Comparison of ENCODE assay signal across 17 cellular contexts in the genomic region with DNA sequence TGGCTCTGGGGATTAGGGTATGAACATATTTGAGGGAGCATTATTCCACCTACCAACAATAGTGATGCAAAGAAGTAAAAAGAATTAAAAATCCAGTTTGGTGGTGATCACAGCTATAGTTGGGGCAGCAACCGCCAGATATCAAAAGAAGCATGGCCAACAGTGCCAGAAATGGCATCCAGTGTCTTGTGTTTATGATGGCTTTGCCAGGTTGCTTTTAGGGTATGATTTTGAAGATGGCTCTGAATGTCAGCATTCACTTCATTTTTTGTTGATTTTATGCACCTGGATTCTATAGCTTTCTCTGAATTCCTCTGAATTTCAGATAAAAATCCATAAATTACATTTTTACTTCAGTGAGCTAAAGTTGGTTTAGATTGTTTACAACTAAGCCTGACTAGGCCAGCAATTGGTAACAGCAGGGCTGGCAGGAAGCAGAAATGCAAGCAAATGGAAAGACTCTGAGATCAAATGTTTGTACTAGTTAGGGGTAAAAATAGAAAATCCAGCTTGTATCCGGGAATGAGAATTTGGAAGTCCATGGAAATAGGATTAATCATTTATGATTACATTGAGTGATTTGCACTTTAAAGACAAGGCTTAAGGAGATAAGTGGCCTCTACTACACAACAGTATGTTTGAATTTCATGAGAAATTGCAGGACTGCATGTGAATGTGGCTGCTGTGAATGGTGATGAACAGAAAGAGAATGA. TPM values are rescaled to one million over a fixed set of nuclear protein-coding genes. Genes with fewer than 3 reads are reported as not detected.
DNase-seq lines count a peak whose midpoint lies in the region; ATAC-seq, FAIRE-seq and TF ChIP-seq lines count a peak whose summit lies in the region.
"Had no signal": no experiment of that assay in that cellular context is flagged by ENCODE, and none has a peak within 500 bp of the region (broad histone marks: within the 10 kb centered on the region; RNA-seq: fewer than 3 reads in every experiment).

No MANE protein-coding gene starts in this region.

- FAIRE-seq in TTC549 (lab: Jason Lieb, UNC) (peak; percentile 100), pancreas (lab: Jason Lieb, UNC) (no peak), urothelium cell line (lab: Jason Lieb, UNC) (no peak)
- FAIRE-seq: GM12878, keratinocyte had no signal

- H3K27me3 ChIP-seq in pancreas (no peaks in the 10 kb centered on the region), upper lobe of right lung (no peaks in the 10 kb centered on the region)
- H3K27me3 ChIP-seq: BE2C had no signal

- H3K4me1 ChIP-seq in pancreas (peaks cover 6 to 12% (median 6%) of the 10 kb centered on the region in 3 donors), upper lobe of right lung (no peaks in the 10 kb centered on the region)
- H3K4me1 ChIP-seq: BE2C had no signal

- H3K36me3 ChIP-seq in pancreas (no peaks in the 10 kb centered on the region), upper lobe of right lung (peaks cover 16% of the 10 kb centered on the region)
- H3K36me3 ChIP-seq: BE2C had no signal

- DNase-seq in AG09309 (ENCODE audit: low read depth), result peak; percentile 38
- DNase-seq in fibroblast of the aortic adventitia (ENCODE audit: low read depth), result peak; percentile 80
- no peak for DNase-seq in pancreas
- no peak for DNase-seq in urothelium cell line (ENCODE audit: low spot score)
- DNase-seq in upper lobe of right lung, result no peak
- DNase-seq in activated naive CD4-positive, alpha-beta T cell treated with anti-CD3 and anti-CD28 coated beads, Interleukin-2, amount 50 U/mL, for 16 hours, result no peak
- DNase-seq: activated CD8-positive, alpha-beta memory T cell treated with anti-CD3 and anti-CD28 coated beads for 24 hours; activated naive CD4-positive, alpha-beta T cell treated with Interleukin-2 at 50 U/mL for 16 hours; BE2C; DND-41; NCI-H524 had no signal

- WGBS in pancreas, 2 donors, result 48 to 51% methylated on average over 2 of the region's 2 CpGs

- H3K9me3 ChIP-seq in pancreas (no peaks in the 10 kb centered on the region), upper lobe of right lung (no peaks in the 10 kb centered on the region)
- H3K9me3 ChIP-seq: BE2C had no signal

- peak overlapping the region in 2 of 4 donors; percentile 1 to 43 for H3K27ac ChIP-seq in pancreas
- no peak overlapping the region for H3K27ac ChIP-seq in upper lobe of right lung

- TF ChIP-seq CTCF in AG09309 (IDR thresholded peaks at IDR 0.05; ENCODE audit: control insufficient read depth, insufficient read depth, low read depth, low read length, missing control alignments) (no peak), fibroblast of the aortic adventitia (IDR thresholded peaks at IDR 0.05; ENCODE audit: insufficient read depth, low read length) (no peak), pancreas (IDR thresholded peaks at IDR 0.05) (no peak), upper lobe of right lung (IDR thresholded peaks at IDR 0.05) (no peak)

- ATAC-seq in pancreas, result peak; percentile 70 to 90 (median 85)
- ATAC-seq in activated CD4-positive, CD25-positive, alpha-beta regulatory T cell treated with anti-CD3 and anti-CD28 coated beads, Interleukin-2, amount 50 U/mL, for 24 hours, result no peak
- ATAC-seq in upper lobe of right lung, result no peak
- ATAC-seq: GM12878; natural killer cell treated with Interleukin-12 subunit alpha and Interleukin-12 subunit beta and Interleukin-15 and Interleukin-18, amount 100 ng/mL, for 72 hours; Right ventricle myocardium inferior had no signal

- intact Hi-C loops in pancreas (cut with DNase I), result no loop called here
- intact Hi-C loops in upper lobe of right lung (cut with DNase I), result no loop called here

- no peak overlapping the region for H3K4me3 ChIP-seq in AG09309 (ENCODE audit: control insufficient read depth, low read depth, low read length)
- no peak overlapping the region for H3K4me3 ChIP-seq in fibroblast of the aortic adventitia (ENCODE audit: low read depth, low read length)
- no peak overlapping the region for H3K4me3 ChIP-seq in pancreas
- no peak overlapping the region for H3K4me3 ChIP-seq in upper lobe of right lung
- H3K4me3 ChIP-seq: GM12878 had no signal

RNA-seq across cellular contexts. Expression of gene COL3A1, which starts 40.4 kb away (rescaled TPM):
- total RNA-seq in fibroblast of the aortic adventitia (ENCODE audit: low replicate concordance) (1,653 and 14,045 TPM in 2 replicates), pancreas (100 to 1,000 TPM in 2 of 6 donors, 10 to 100 TPM in 4; 10.6 to 746 (median 37.7) TPM), upper lobe of right lung (188 TPM)
- polyA plus RNA-seq in pancreas, result 10 to 100 TPM; 10.8 to 16.7 TPM
- total RNA-seq: natural killer cell treated with Interleukin-12 subunit alpha and Interleukin-12 subunit beta and Interleukin-15 and Interleukin-18, amount 100 ng/mL, for 72 hours had no signal

Comparison
In these comparisons a context has a peak if more than half of its experiments do, and no peak if none do; other contexts are left out.
1. DNase-seq: peak in AG09309 (single experiment) and fibroblast of the aortic adventitia (single experiment); none in pancreas (0 of 6), urothelium cell line (single experiment), upper lobe of right lung (single experiment) and activated naive CD4-positive, alpha-beta T cell treated with anti-CD3 and anti-CD28 coated beads, Interleukin-2, amount 50 U/mL, for 16 hours (single experiment).
2. ATAC-seq: peak in pancreas (4 of 4); none in activated CD4-positive, CD25-positive, alpha-beta regulatory T cell treated with anti-CD3 and anti-CD28 coated beads, Interleukin-2, amount 50 U/mL, for 24 hours (0 of 2) and upper lobe of right lung (single experiment).